In the genomic region with DNA sequence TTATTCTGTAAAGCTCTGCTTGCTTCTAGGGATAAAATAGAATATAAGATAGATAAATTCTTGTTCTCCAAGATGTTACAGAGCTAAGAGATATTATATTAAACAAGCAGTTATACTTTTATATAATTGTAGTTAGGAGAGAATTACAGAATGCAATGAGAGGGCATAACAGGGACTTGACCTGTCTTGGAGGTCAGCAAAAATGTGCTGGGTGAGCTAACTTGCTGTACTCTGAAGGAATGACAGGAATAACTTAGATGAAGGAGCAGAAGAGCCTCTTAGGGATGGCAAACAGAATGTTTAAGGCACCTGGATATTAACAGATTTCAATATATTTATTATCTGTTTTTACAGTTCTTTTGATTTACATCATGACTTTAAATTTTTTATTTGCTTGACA, we compare ENCODE assay signal across 7 cellular contexts.
"Had no signal": no experiment of that assay in that cellular context is flagged by ENCODE, and none has a peak within 500 bp of the region (broad histone marks: within the 10 kb centered on the region; RNA-seq: fewer than 3 reads in every experiment).

No MANE protein-coding gene starts in this region.

- ATAC-seq: GM12878 had no signal

- FAIRE-seq: GM12878, GM12891, GM12892, GM18507, GM19239 had no signal

- H3K4me3 ChIP-seq: GM12878 had no signal

- DNase-seq: GDM1, GF-D8 had no signal
